19 cellular contexts compared by ENCODE assay signal in genomic region chr17:77380411-77381184, GRCh38.
A peak's percentile ranks its signal among the peaks of the same experiment; 100 is the strongest.
DNase-seq lines count a peak whose midpoint lies in the region; ATAC-seq and TF ChIP-seq lines count a peak whose summit lies in the region.
"Had no signal": no experiment of that assay in that cellular context is flagged by ENCODE, and none has a peak within 500 bp of the region (broad histone marks: within the 10 kb centered on the region; RNA-seq: fewer than 3 reads in every experiment).

No MANE protein-coding gene starts in this region.

- H3K36me3 ChIP-seq in Panc1 (ENCODE audit: control insufficient read depth, insufficient read depth, low read length) (no peaks in the 10 kb centered on the region), left lung (no peaks in the 10 kb centered on the region), testis (ENCODE audit: low read depth, missing control alignments) (no peaks in the 10 kb centered on the region)

- POLR2A ChIA-PET in Panc1 (lab: Charles Lee) = no interaction called here

- no TSS peak for BruUV-seq in Panc1 (replicated peaks; lab: Mats Ljungman, UMichigan)
- no TSS peak for BruUV-seq in Calu3 (replicated peaks; lab: Mats Ljungman, UMichigan)

- H3K4me1 ChIP-seq in Panc1 (ENCODE audit: control insufficient read depth, insufficient read depth, low read length) = peaks cover 97% of the 10 kb centered on the region
- H3K4me1 ChIP-seq in left lung = peaks cover 57 to 93% of the 10 kb centered on the region in 2 donors
- peaks cover 96% of the 10 kb centered on the region for H3K4me1 ChIP-seq in testis

- no peaks in the 10 kb centered on the region for H3K9me3 Mint-ChIP-seq in activated T-cell treated with anti-CD3 and anti-CD28 coated beads, Interleukin-2, amount 50 U/mL, for 24 hours
- H3K9me3 Mint-ChIP-seq in Calu3 (ENCODE audit: low read depth, unreplicated experiment) = no peaks in the 10 kb centered on the region
- H3K9me3 Mint-ChIP-seq: endodermal cell had no signal

- H3K27ac Mint-ChIP-seq in activated T-cell treated with anti-CD3 and anti-CD28 coated beads, Interleukin-2, amount 50 U/mL, for 24 hours = peak overlapping the region; percentile 44
- H3K27ac Mint-ChIP-seq in Calu3 (ENCODE audit: unreplicated experiment) = no peak overlapping the region

- H3K9me3 ChIP-seq in Panc1 (ENCODE audit: control insufficient read depth, insufficient read depth, low read depth, low read length) = no peaks in the 10 kb centered on the region
- H3K9me3 ChIP-seq in left lung = no peaks in the 10 kb centered on the region
- no peaks in the 10 kb centered on the region for H3K9me3 ChIP-seq in testis
- H3K9me3 ChIP-seq: A549, Caco-2 had no signal

- H3K27ac ChIP-seq in Panc1 (ENCODE audit: low read length) (peak overlapping the region; percentile 67), left lung (peak overlapping the region; percentile 15 to 65), testis (peak overlapping the region; percentile 68 to 82)
- H3K27ac ChIP-seq: brain microvascular endothelial cell, foreskin keratinocyte had no signal

- peaks cover 94% of the 10 kb centered on the region for H3K4me1 Mint-ChIP-seq in activated T-cell treated with anti-CD3 and anti-CD28 coated beads, Interleukin-2, amount 50 U/mL, for 24 hours (ENCODE audit: low read depth)
- peaks cover 22% of the 10 kb centered on the region for H3K4me1 Mint-ChIP-seq in Calu3 (ENCODE audit: low read depth, unreplicated experiment)

- 79 to 86% methylated on average over 6 to 10 of the region's 10 CpGs for WGBS in testis, 2 donors

- ATAC-seq in Panc1 = no peak
- ATAC-seq in left lung = no peak
- ATAC-seq in GM18873 (IDR thresholded peaks at IDR 0.05; ENCODE audit: low FRiP score, unreplicated experiment) = no peak
- ATAC-seq: A549, foreskin keratinocyte had no signal

- DNase-seq in activated T-cell treated with anti-CD3 and anti-CD28 coated beads, Interleukin-2, amount 50 U/mL, for 24 hours = no peak
- DNase-seq in activated T-cell treated with anti-CD3 and anti-CD28 coated beads, Interleukin-2, amount 50 U/mL, for 48 hours = no peak
- DNase-seq in Panc1 (ENCODE audit: low read depth, low spot score) (no peak), left lung (no peak), testis (no peak), Calu3 (no peak), C1 segment of cervical spinal cord (lab: John Stamatoyannopoulos, UW) (no peak)
- DNase-seq: activated CD4-positive, alpha-beta T cell treated with anti-CD3 and anti-CD28 coated beads, Interleukin-2, amount 50 U/mL, for 4 hours; activated effector memory CD4-positive, alpha-beta T cell treated with Interleukin-2 at 50 U/mL for 16 hours; brain microvascular endothelial cell; Caco-2; endodermal cell; foreskin keratinocyte; GF-D8; MV-4-11; NCI-H2107; SIG-M5 had no signal

- H3K4me3 ChIP-seq in Panc1 (ENCODE audit: low read depth in 2 of 2, low read length in 2 of 2) = no peak overlapping the region
- H3K4me3 ChIP-seq in left lung = no peak overlapping the region
- no peak overlapping the region for H3K4me3 ChIP-seq in testis
- H3K4me3 ChIP-seq: A549 had no signal

- TF ChIP-seq CTCF in Panc1 (IDR thresholded peaks at IDR 0.05) (no peak), left lung (IDR thresholded peaks at IDR 0.05) (no peak), testis (IDR thresholded peaks at IDR 0.05) (no peak), Calu3 (IDR thresholded peaks at IDR 0.05; ENCODE audit: unreplicated experiment) (no peak)

- no peak for TF ChIP-seq POLR2A in testis (IDR thresholded peaks at IDR 0.05)

- H3K27me3 Mint-ChIP-seq in activated T-cell treated with anti-CD3 and anti-CD28 coated beads, Interleukin-2, amount 50 U/mL, for 24 hours = no peaks in the 10 kb centered on the region
- H3K27me3 Mint-ChIP-seq in Calu3 (ENCODE audit: unreplicated experiment) = no peaks in the 10 kb centered on the region

- no peaks in the 10 kb centered on the region for H3K36me3 Mint-ChIP-seq in activated T-cell treated with anti-CD3 and anti-CD28 coated beads, Interleukin-2, amount 50 U/mL, for 24 hours (ENCODE audit: low read depth)
- H3K36me3 Mint-ChIP-seq in Calu3 (ENCODE audit: insufficient read depth, unreplicated experiment) = peaks cover 57% of the 10 kb centered on the region

- H3K4me3 Mint-ChIP-seq in activated T-cell treated with anti-CD3 and anti-CD28 coated beads, Interleukin-2, amount 50 U/mL, for 24 hours = no peak overlapping the region
- H3K4me3 Mint-ChIP-seq in Calu3 (ENCODE audit: low read depth, unreplicated experiment) = no peak overlapping the region
- H3K4me3 Mint-ChIP-seq: endodermal cell had no signal

- in situ Hi-C loops in Panc1 (cut with HindIII; ENCODE audit: low pct_unique_long_range_greater_than_20kb, low sequenced_read_pairs) = no loop called here

- CTCF ChIA-PET in Panc1 (lab: Charles Lee) (no interaction called here), Calu3 (lab: Charles Lee) (no interaction called here)

- intact Hi-C loops in Panc1 (cut with micrococcal nuclease; ENCODE audit: unreplicated experiment) = no loop called here
- intact Hi-C loops in left lung (cut with DNase I) = no loop called here
- intact Hi-C loops in testis (cut with DNase I; ENCODE audit: low total_unique reads) = no loop called here
- intact Hi-C loops in Calu3 (cut with micrococcal nuclease; ENCODE audit: unreplicated experiment) = no loop called here

- no peaks in the 10 kb centered on the region for H3K27me3 ChIP-seq in Panc1 (ENCODE audit: control insufficient read depth, insufficient read depth, low read length)
- no peaks in the 10 kb centered on the region for H3K27me3 ChIP-seq in left lung
- H3K27me3 ChIP-seq in testis = no peaks in the 10 kb centered on the region
- H3K27me3 ChIP-seq: brain microvascular endothelial cell, foreskin keratinocyte had no signal
